Comparison of ENCODE assay signal across 25 cellular contexts in the genomic region with DNA sequence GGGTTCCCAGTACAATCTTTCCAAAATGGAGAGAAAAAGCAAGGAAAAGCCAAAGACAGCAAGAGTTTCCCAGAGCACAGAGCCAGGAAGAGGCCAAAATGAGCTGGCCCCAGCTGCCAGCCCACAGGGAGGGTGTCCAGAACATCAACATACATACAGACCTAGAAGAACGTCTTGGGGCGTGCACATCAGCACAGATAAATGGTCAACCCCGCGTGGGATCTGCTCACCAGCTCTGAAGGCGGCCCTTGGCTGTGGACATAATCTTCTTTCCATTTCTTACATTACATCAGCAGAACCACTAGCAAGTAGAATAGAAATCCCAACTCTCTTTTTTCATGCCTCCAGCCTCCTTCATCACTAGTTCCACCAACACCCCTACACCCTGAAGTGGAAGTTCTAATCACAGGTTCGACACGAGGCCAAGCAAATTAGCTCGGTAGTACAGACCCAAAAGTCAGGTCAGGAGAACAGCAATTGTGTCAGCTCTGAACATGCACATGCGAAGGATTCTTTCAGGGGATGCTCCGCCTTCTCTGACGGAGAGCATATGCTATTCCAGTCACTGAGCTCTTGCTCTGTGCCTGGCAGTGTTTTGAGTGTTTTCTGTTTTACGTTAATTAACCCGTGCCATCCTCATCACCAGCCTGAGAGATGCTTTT. TPM values are rescaled to one million over a fixed set of nuclear protein-coding genes. Genes with fewer than 3 reads are reported as not detected.
DNase-seq lines count a peak whose midpoint lies in the region; FAIRE-seq and TF ChIP-seq lines count a peak whose summit lies in the region.
"Had no signal": no experiment of that assay in that cellular context is flagged by ENCODE, and none has a peak within 500 bp of the region (broad histone marks: within the 10 kb centered on the region; RNA-seq: fewer than 3 reads in every experiment).

No MANE protein-coding gene starts in this region.

- H3K36me3 ChIP-seq in HEK293 (ENCODE audit: control insufficient read depth in 2 of 2, insufficient read depth in 1 of 2, low read length in 2 of 2) (no peaks in the 10 kb centered on the region), kidney (ENCODE audit: control insufficient read depth in 1 of 2, insufficient read depth in 2 of 2, low read length in 2 of 2) (no peaks in the 10 kb centered on the region), skeletal muscle tissue (ENCODE audit: control insufficient read depth in 3 of 3, insufficient read depth in 3 of 3, low read length in 3 of 3) (no peaks in the 10 kb centered on the region)
- H3K36me3 ChIP-seq: WERI-Rb-1 had no signal

- no peak overlapping the region for H3K27ac Mint-ChIP-seq in activated T-cell treated with anti-CD3 and anti-CD28 coated beads, Interleukin-2, amount 50 U/mL, for 24 hours
- H3K27ac Mint-ChIP-seq: activated naive CD4-positive, alpha-beta T cell treated with anti-CD3 and anti-CD28 coated beads, Interleukin-2, amount 10 ng/mL, durations not matched to agents 7 days and 5 days; T-helper 1 cell treated with Interleukin-12 subunit alpha and Interleukin-12 subunit beta and Interleukin-4 antibody, amounts not matched to agents 30 μg/mL and 1 μg/mL, for 36 hours had no signal

- CTCF ChIA-PET in HEK293 (lab: Yijun Ruan, JAX), result interaction anchor here (0.7 to 1.3 kb wide), 3 partner anchors 9 to 85 kb away, joined by 3 to 5 read pairs (median 3); no protein-coding TSS in a partner anchor

- H3K36me3 Mint-ChIP-seq in activated T-cell treated with anti-CD3 and anti-CD28 coated beads, Interleukin-2, amount 50 U/mL, for 24 hours (ENCODE audit: low read depth), result no peaks in the 10 kb centered on the region
- H3K36me3 Mint-ChIP-seq: activated naive CD4-positive, alpha-beta T cell treated with anti-CD3 and anti-CD28 coated beads, Interleukin-2, amount 10 ng/mL, durations not matched to agents 7 days and 5 days had no signal

- intact Hi-C loops in kidney (cut with DNase I), result no loop called here

- H3K27ac ChIP-seq in HEK293 (ENCODE audit: extremely low read depth, low read depth, low read length) (no peak overlapping the region), kidney (ENCODE audit: low read depth in 2 of 2, low read length in 2 of 2) (no peak overlapping the region), skeletal muscle tissue (ENCODE audit: low read depth, low read length) (peak overlapping the region; percentile 92)
- H3K27ac ChIP-seq: KMS-11, WERI-Rb-1 had no signal

- H3K9ac ChIP-seq in kidney (ENCODE audit: low read length in 2 of 2), result no peak overlapping the region
- H3K9ac ChIP-seq in skeletal muscle tissue (ENCODE audit: low read depth in 1 of 3, low read length in 3 of 3), result peak overlapping the region in 2 of 3 donors; percentile 27 to 46
- H3K9ac ChIP-seq: KMS-11 had no signal

- no peak overlapping the region for H3K4me3 Mint-ChIP-seq in activated T-cell treated with anti-CD3 and anti-CD28 coated beads, Interleukin-2, amount 50 U/mL, for 24 hours
- H3K4me3 Mint-ChIP-seq: activated naive CD4-positive, alpha-beta T cell treated with anti-CD3 and anti-CD28 coated beads, Interleukin-2, amount 10 ng/mL, durations not matched to agents 7 days and 5 days; T-helper 1 cell treated with Interleukin-12 subunit alpha and Interleukin-12 subunit beta and Interleukin-4 antibody, amounts not matched to agents 30 μg/mL and 1 μg/mL, for 36 hours had no signal

- DNase-seq in cardiac fibroblast (ENCODE audit: low read depth in 2 of 2) (peak; percentile 31 to 51), kidney (peak; percentile 29), MV-4-11 (lab: John Stamatoyannopoulos, UW) (no peak), mesenteric fat pad (ENCODE audit: low spot score) (no peak)
- DNase-seq in activated T-cell treated with anti-CD3 and anti-CD28 coated beads, Interleukin-2, amount 50 U/mL, for 24 hours, result no peak
- DNase-seq in stimulated activated CD4-positive, alpha-beta T cell treated with anti-CD3 and anti-CD28 coated beads, Interleukin-2, amount 100 ng/mL, for 24 hours, result no peak
- DNase-seq: activated CD4-positive, alpha-beta T cell treated with anti-CD3 and anti-CD28 coated beads, Interleukin-2, amount 50 U/mL, for 4 hours; activated naive CD4-positive, alpha-beta T cell treated with anti-CD3 and anti-CD28 coated beads, Interleukin-2, amount 10 ng/mL, durations not matched to agents 7 days and 5 days; aorta; EL; GOT3; kidney glomerular epithelial cell; midbrain; NCI-H510A treated with DMSO at 0.1 percent for 48 hours; retina; SHP77 treated with DMSO at 0.1 percent for 48 hours; stimulated activated naive CD4-positive, alpha-beta T cell treated with Interleukin-2 at 50 U/mL for 16 hours; trophoblast cell; WERI-Rb-1 had no signal

- H3K27me3 Mint-ChIP-seq in activated T-cell treated with anti-CD3 and anti-CD28 coated beads, Interleukin-2, amount 50 U/mL, for 24 hours, result no peaks in the 10 kb centered on the region

- H3K27me3 ChIP-seq in skeletal muscle tissue (ENCODE audit: control insufficient read depth in 3 of 3, insufficient read depth in 3 of 3, low read length in 3 of 3), result no peaks in the 10 kb centered on the region

- no peaks in the 10 kb centered on the region for H3K4me1 Mint-ChIP-seq in activated T-cell treated with anti-CD3 and anti-CD28 coated beads, Interleukin-2, amount 50 U/mL, for 24 hours (ENCODE audit: low read depth)

- FAIRE-seq in kidney (lab: Jason Lieb, UNC), result no peak
- FAIRE-seq: endometrium, GM18507 had no signal

- H3K4me1 ChIP-seq in HEK293 (ENCODE audit: control insufficient read depth, insufficient read depth, low read length), result peaks cover 10% of the 10 kb centered on the region
- peaks cover 7 to 8% of the 10 kb centered on the region in 2 donors for H3K4me1 ChIP-seq in kidney (ENCODE audit: control insufficient read depth in 1 of 2, insufficient read depth in 1 of 2, low read depth in 1 of 2, low read length in 2 of 2)
- H3K4me1 ChIP-seq in skeletal muscle tissue (ENCODE audit: control insufficient read depth in 3 of 3, insufficient read depth in 3 of 3, low read length in 3 of 3), result peaks cover 77 to 93% (median 87%) of the 10 kb centered on the region in 3 donors

- TF ChIP-seq CTCF in HEK293 (tag by site-specific recombination; IDR thresholded peaks at IDR 0.05) (no peak), cardiac fibroblast (IDR thresholded peaks at IDR 0.05; ENCODE audit: low read depth, low read length) (no peak), kidney (IDR thresholded peaks at IDR 0.05; ENCODE audit: borderline replicate concordance, extremely low read depth, insufficient read depth) (no peak)

- no peaks in the 10 kb centered on the region for H3K9me3 Mint-ChIP-seq in activated T-cell treated with anti-CD3 and anti-CD28 coated beads, Interleukin-2, amount 50 U/mL, for 24 hours
- H3K9me3 Mint-ChIP-seq: activated naive CD4-positive, alpha-beta T cell treated with anti-CD3 and anti-CD28 coated beads, Interleukin-2, amount 10 ng/mL, durations not matched to agents 7 days and 5 days; T-helper 1 cell treated with Interleukin-12 subunit alpha and Interleukin-12 subunit beta and Interleukin-4 antibody, amounts not matched to agents 30 μg/mL and 1 μg/mL, for 36 hours had no signal

- POLR2A ChIA-PET in HEK293 (lab: Yijun Ruan, JAX), result no interaction called here

- H3K9me3 ChIP-seq in HEK293 (ENCODE audit: control insufficient read depth, insufficient read depth, low read depth, low read length) (no peaks in the 10 kb centered on the region), kidney (ENCODE audit: control insufficient read depth in 1 of 2, low read length in 2 of 2) (no peaks in the 10 kb centered on the region), skeletal muscle tissue (ENCODE audit: control insufficient read depth in 3 of 3, low read length in 3 of 3) (no peaks in the 10 kb centered on the region)

- H3K4me3 ChIP-seq in HEK293 (ENCODE audit: low read depth, low read length), result no peak overlapping the region
- H3K4me3 ChIP-seq in cardiac fibroblast (replicated peaks in 1 of 2; ENCODE audit: low read depth in 2 of 2, low read length in 2 of 2), result no peak overlapping the region
- no peak overlapping the region for H3K4me3 ChIP-seq in kidney (ENCODE audit: low read length in 2 of 2)
- peak overlapping the region in 2 of 3 donors; percentile 25 to 27 for H3K4me3 ChIP-seq in skeletal muscle tissue (ENCODE audit: low read length in 3 of 3)

TF ChIP-seq in HEK293, 187 proteins besides CTCF, POLR2A, EP300 and RAD21 (continues in another document):
- TF ChIP-seq ZNF768 (tag by site-specific recombination; IDR thresholded peaks at IDR 0.05) (no peak), ZNF341 (tag by site-specific recombination; IDR thresholded peaks at IDR 0.05; ENCODE audit: low read depth) (peak; percentile 38; the same call in 1 of the 2 replicates)
- TF ChIP-seq, protein P1, sequence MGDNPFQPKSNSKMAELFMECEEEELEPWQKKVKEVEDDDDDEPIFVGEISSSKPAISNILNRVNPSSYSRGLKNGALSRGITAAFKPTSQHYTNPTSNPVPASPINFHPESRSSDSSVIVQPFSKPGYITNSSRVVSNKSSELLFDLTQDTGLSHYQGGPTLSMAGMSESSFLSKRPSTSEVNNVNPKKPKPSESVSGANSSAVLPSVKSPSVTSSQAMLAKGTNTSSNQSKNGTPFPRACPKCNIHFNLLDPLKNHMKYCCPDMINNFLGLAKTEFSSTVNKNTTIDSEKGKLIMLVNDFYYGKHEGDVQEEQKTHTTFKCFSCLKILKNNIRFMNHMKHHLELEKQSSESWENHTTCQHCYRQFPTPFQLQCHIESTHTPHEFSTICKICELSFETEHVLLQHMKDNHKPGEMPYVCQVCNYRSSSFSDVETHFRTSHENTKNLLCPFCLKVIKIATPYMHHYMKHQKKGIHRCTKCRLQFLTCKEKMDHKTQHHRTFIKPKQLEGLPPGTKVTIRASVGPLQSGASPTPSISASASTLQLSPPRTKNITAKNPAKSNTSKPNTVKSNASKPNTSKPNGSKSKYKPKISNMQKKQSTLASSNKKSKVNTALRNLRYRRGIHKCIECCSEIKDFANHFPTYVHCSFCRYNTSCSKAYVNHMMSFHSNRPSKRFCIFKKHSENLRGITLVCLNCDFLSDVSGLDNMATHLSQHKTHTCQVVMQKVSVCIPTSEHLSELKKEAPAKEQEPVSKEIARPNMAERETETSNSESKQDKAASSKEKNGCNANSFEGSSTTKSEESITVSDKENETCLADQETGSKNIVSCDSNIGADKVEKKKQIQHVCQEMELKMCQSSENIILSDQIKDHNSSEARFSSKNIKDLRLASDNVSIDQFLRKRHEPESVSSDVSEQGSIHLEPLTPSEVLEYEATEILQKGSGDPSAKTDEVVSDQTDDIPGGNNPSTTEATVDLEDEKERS (tag by site-specific recombination; IDR thresholded peaks at IDR 0.05), result no peak

RNA-seq across cellular contexts. Expression of gene SH3PXD2A, which starts 16.4 kb away (rescaled TPM):
- total RNA-seq in kidney (20.1 TPM), skeletal muscle tissue (30.3 TPM), mesenteric fat pad (51.3 TPM)
- 2.4 TPM for polyA plus RNA-seq in kidney (ENCODE audit: insufficient read depth, low read depth, low replicate concordance)

Comparison
In these comparisons a context has a peak if more than half of its experiments do, and no peak if none do; other contexts are left out.
1. H3K4me3 ChIP-seq: peak in skeletal muscle tissue (2 of 3); none in HEK293 (single experiment), cardiac fibroblast (0 of 2) and kidney (0 of 2).
2. DNase-seq: peak in cardiac fibroblast (2 of 2) and kidney (single experiment); none in MV-4-11 (single experiment), activated T-cell treated with anti-CD3 and anti-CD28 coated beads, Interleukin-2, amount 50 U/mL, for 24 hours (single experiment), stimulated activated CD4-positive, alpha-beta T cell treated with anti-CD3 and anti-CD28 coated beads, Interleukin-2, amount 100 ng/mL, for 24 hours (0 of 2) and mesenteric fat pad (single experiment).
3. H3K9ac ChIP-seq: peak in skeletal muscle tissue (2 of 3); none in kidney (0 of 2).